7 cellular contexts compared by ENCODE assay signal in the genomic region with DNA sequence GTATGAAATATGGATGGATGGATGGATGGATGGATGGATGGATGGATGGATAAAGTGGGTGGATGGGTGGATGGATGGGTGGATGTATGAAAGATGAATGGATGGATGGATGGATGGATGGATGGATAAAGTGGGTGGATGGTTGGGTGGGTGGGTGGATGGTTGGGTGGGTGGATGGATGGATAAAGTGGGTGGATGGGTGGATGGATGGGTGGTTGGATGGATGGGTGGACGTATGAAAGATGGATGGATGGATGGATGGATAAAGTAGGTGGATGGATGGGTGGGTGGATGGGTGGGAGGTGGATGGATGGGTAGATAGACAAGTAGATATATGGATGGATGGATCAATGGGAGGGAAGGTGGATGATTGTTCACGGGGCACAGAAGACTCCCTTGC. TPM values are rescaled to one million over a fixed set of nuclear protein-coding genes. Genes with fewer than 3 reads are reported as not detected.
"Had no signal": no experiment of that assay in that cellular context is flagged by ENCODE, and none has a peak within 500 bp of the region (broad histone marks: within the 10 kb centered on the region; RNA-seq: fewer than 3 reads in every experiment).

No MANE protein-coding gene starts in this region.

- H3K27ac ChIP-seq: HL-60, KMS-11 had no signal

- ATAC-seq: HepG2, K562 had no signal

- DNase-seq: KBM-7, KG1 had no signal

- H3K9ac ChIP-seq: KMS-11 had no signal

- H3K4me3 ChIP-seq: K562 had no signal

- H3K4me2 ChIP-seq: KMS-11 had no signal

RNA-seq across cellular contexts. Expression of a gene that starts 19.0 kb away (rescaled TPM):
- total RNA-seq: HepG2, K562 had no signal
- polyA plus RNA-seq: HepG2, IgD-negative memory B cell, K562 had no signal
